ENCODE assay signal across 23 cellular contexts in the genomic region with DNA sequence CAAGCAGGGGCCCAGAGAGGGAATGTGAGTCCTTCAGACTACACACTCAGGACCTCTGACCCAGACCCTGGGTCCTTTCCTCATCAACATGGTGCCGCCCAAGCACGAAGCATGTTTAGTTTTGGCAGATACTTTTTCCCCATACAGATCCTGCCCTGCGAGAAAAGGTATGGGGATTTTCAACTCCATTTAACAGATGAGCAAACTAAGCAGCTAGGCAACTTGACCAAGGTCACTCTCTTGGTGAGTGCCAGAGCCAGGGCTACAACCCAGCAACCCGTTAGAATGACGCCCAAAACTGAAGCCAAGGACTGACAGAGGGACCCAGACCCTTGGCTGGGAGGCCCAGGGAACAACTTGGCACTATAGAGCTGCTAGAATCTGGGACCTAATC. TPM values are rescaled to one million over a fixed set of nuclear protein-coding genes. Genes with fewer than 3 reads are reported as not detected.
"Had no signal": no experiment of that assay in that cellular context is flagged by ENCODE, and none has a peak within 500 bp of the region (broad histone marks: within the 10 kb centered on the region; RNA-seq: fewer than 3 reads in every experiment).

No MANE protein-coding gene starts in this region.

- H3K27me3 ChIP-seq: hepatocyte, ovary, right atrium auricular region, suprapubic skin, tibial nerve, uterus had no signal

- DNase-seq: heart left ventricle; islet precursor cell; left cardiac atrium; left lung; lower lobe of right lung; mammary epithelial cell; mesendoderm; naive B cell; natural killer cell; occipital lobe; ovary; spleen; stimulated activated CD4-positive, alpha-beta T cell treated with anti-CD3 and anti-CD28 coated beads, Interleukin-4, amount 100 ng/mL, for 24 hours; stimulated activated naive CD4-positive, alpha-beta T cell; uterus had no signal

- H3K27ac ChIP-seq: heart left ventricle, hepatocyte, left lung, lower lobe of right lung, neural progenitor cell, neutrophil, ovary, right atrium auricular region, skin epidermis, spleen, suprapubic skin, uterus had no signal

RNA-seq across cellular contexts. Expression of gene MSX1, which starts 40.3 kb away (rescaled TPM):
- total RNA-seq: mononuclear cell, natural killer cell had no signal
